1 cellular context compared by ENCODE assay signal in the genomic region with DNA sequence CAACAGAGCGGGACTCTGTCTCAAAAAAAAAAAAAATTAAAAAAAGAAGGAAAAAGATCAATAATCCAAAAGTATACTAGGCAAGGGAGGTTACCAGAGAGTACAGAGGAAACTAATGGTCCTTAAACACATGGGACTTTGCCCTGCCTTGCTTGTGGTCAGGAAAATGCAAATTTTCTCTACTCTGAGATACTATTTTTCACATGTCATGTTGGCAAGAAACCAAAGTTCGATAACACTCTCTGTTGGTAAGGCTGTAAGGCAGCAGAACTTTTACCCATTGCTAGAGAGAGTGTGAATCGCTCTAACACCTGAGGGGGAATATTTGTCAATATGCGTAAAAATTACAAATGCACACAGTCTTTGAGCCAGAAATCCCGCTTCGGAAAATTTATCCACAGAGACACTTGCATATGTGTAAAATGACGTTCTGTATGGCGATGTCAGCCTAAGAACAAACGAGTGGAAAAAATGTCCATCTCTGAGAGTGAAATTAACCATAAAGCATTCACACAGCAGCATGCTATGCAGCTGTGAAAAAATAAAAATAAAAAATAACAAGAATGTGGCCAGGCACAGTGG.
A peak's percentile ranks its signal among the peaks of the same experiment; 100 is the strongest.
TF ChIP-seq lines count a peak whose summit lies in the region.

No MANE protein-coding gene starts in this region.

TF ChIP-seq in K562, 482 proteins besides CTCF, POLR2A, EP300 and RAD21 (continues in another document):
- TF ChIP-seq MXD1 (CRISPR knock-in tag; IDR thresholded peaks at IDR 0.05; ENCODE audit: borderline replicate concordance, poor library complexity, severe bottlenecking), result no peak
- TF ChIP-seq L3MBTL2 (IDR thresholded peaks at IDR 0.05), result peak; percentile 60
- no peak for TF ChIP-seq HNRNPUL1 (IDR thresholded peaks at IDR 0.05; ENCODE audit: low read length)
- TF ChIP-seq NCOR1 (IDR thresholded peaks at IDR 0.05), result no peak
- no peak for TF ChIP-seq ZBTB43 (CRISPR knock-in tag; IDR thresholded peaks at IDR 0.05)
- TF ChIP-seq ZNF586 (CRISPR knock-in tag; conservative IDR thresholded peaks at IDR 0.05), result no peak
- TF ChIP-seq, protein P1, sequence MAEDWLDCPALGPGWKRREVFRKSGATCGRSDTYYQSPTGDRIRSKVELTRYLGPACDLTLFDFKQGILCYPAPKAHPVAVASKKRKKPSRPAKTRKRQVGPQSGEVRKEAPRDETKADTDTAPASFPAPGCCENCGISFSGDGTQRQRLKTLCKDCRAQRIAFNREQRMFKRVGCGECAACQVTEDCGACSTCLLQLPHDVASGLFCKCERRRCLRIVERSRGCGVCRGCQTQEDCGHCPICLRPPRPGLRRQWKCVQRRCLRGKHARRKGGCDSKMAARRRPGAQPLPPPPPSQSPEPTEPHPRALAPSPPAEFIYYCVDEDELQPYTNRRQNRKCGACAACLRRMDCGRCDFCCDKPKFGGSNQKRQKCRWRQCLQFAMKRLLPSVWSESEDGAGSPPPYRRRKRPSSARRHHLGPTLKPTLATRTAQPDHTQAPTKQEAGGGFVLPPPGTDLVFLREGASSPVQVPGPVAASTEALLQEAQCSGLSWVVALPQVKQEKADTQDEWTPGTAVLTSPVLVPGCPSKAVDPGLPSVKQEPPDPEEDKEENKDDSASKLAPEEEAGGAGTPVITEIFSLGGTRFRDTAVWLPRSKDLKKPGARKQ (CRISPR knock-in tag; IDR thresholded peaks at IDR 0.05), result peak; percentile 19; the same call in 1 of the 2 replicates
- TF ChIP-seq TCF15 (CRISPR knock-in tag; IDR thresholded peaks at IDR 0.05), result no peak
- no peak for TF ChIP-seq ZNF24 (IDR thresholded peaks at IDR 0.05)
- 0 out of 2 replicates have a peak, but pooled peaks have one; percentile 26 for TF ChIP-seq ARID1B (IDR thresholded peaks at IDR 0.05)
- TF ChIP-seq ESRRB (CRISPR knock-in tag; IDR thresholded peaks at IDR 0.05; ENCODE audit: borderline replicate concordance), result no peak
- TF ChIP-seq, protein P2, sequence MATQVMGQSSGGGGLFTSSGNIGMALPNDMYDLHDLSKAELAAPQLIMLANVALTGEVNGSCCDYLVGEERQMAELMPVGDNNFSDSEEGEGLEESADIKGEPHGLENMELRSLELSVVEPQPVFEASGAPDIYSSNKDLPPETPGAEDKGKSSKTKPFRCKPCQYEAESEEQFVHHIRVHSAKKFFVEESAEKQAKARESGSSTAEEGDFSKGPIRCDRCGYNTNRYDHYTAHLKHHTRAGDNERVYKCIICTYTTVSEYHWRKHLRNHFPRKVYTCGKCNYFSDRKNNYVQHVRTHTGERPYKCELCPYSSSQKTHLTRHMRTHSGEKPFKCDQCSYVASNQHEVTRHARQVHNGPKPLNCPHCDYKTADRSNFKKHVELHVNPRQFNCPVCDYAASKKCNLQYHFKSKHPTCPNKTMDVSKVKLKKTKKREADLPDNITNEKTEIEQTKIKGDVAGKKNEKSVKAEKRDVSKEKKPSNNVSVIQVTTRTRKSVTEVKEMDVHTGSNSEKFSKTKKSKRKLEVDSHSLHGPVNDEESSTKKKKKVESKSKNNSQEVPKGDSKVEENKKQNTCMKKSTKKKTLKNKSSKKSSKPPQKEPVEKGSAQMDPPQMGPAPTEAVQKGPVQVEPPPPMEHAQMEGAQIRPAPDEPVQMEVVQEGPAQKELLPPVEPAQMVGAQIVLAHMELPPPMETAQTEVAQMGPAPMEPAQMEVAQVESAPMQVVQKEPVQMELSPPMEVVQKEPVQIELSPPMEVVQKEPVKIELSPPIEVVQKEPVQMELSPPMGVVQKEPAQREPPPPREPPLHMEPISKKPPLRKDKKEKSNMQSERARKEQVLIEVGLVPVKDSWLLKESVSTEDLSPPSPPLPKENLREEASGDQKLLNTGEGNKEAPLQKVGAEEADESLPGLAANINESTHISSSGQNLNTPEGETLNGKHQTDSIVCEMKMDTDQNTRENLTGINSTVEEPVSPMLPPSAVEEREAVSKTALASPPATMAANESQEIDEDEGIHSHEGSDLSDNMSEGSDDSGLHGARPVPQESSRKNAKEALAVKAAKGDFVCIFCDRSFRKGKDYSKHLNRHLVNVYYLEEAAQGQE (CRISPR knock-in tag; IDR thresholded peaks at IDR 0.05; ENCODE audit: low read depth), result no peak
- peak; percentile 24; the same call in 1 of the 2 replicates for TF ChIP-seq MGA (IDR thresholded peaks at IDR 0.05)
- no peak for TF ChIP-seq BCL6 (CRISPR knock-in tag; IDR thresholded peaks at IDR 0.05)
- TF ChIP-seq MLLT1 (IDR thresholded peaks at IDR 0.05), result peak in 1 of 2 experiments; percentile 24; a peak in 1 of 4 replicates
- TF ChIP-seq ATF1 (CRISPR knock-in tag; IDR thresholded peaks at IDR 0.05), result no peak
- TF ChIP-seq ATF1 (tag; IDR thresholded peaks at IDR 0.05), result 0 out of 2 replicates have a peak, but pooled peaks have one; percentile 12
- no peak for TF ChIP-seq ILF3 (IDR thresholded peaks at IDR 0.05; ENCODE audit: borderline replicate concordance)
- TF ChIP-seq CHD1 (IDR thresholded peaks at IDR 0.05; ENCODE audit: low read length), result no peak
- TF ChIP-seq IFI16 (CRISPR knock-in tag; IDR thresholded peaks at IDR 0.05), result no peak
- peak; percentile 85 for TF ChIP-seq NFIC (IDR thresholded peaks at IDR 0.05)
- TF ChIP-seq, protein P3, sequence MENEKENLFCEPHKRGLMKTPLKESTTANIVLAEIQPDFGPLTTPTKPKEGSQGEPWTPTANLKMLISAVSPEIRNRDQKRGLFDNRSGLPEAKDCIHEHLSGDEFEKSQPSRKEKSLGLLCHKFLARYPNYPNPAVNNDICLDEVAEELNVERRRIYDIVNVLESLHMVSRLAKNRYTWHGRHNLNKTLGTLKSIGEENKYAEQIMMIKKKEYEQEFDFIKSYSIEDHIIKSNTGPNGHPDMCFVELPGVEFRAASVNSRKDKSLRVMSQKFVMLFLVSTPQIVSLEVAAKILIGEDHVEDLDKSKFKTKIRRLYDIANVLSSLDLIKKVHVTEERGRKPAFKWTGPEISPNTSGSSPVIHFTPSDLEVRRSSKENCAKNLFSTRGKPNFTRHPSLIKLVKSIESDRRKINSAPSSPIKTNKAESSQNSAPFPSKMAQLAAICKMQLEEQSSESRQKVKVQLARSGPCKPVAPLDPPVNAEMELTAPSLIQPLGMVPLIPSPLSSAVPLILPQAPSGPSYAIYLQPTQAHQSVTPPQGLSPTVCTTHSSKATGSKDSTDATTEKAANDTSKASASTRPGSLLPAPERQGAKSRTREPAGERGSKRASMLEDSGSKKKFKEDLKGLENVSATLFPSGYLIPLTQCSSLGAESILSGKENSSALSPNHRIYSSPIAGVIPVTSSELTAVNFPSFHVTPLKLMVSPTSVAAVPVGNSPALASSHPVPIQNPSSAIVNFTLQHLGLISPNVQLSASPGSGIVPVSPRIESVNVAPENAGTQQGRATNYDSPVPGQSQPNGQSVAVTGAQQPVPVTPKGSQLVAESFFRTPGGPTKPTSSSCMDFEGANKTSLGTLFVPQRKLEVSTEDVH (IDR thresholded peaks at IDR 0.05; ENCODE audit: low read depth, partially characterized antibody), result no peak
- TF ChIP-seq HNRNPK (IDR thresholded peaks at IDR 0.05; ENCODE audit: low read depth, low read length, poor library complexity, severe bottlenecking), result no peak
- no peak for TF ChIP-seq MTA2 (IDR thresholded peaks at IDR 0.05; ENCODE audit: low read depth)
- 0 out of 2 replicates have a peak, but pooled peaks have one; percentile 21 for TF ChIP-seq PHB2 (IDR thresholded peaks at IDR 0.05; ENCODE audit: low read depth)
- no peak for TF ChIP-seq CEBPG (CRISPR knock-in tag; IDR thresholded peaks at IDR 0.05)
- TF ChIP-seq CEBPG (tag; conservative IDR thresholded peaks at IDR 0.05 in 1 of 2, IDR thresholded peaks at IDR 0.05 in 1 of 2), result no peak
- TF ChIP-seq SRSF1 (IDR thresholded peaks at IDR 0.05; ENCODE audit: low read depth, low read length), result no peak
- no peak for TF ChIP-seq NFYB (IDR thresholded peaks at IDR 0.05; ENCODE audit: extremely low read depth, insufficient read length)
